In the genomic region with DNA sequence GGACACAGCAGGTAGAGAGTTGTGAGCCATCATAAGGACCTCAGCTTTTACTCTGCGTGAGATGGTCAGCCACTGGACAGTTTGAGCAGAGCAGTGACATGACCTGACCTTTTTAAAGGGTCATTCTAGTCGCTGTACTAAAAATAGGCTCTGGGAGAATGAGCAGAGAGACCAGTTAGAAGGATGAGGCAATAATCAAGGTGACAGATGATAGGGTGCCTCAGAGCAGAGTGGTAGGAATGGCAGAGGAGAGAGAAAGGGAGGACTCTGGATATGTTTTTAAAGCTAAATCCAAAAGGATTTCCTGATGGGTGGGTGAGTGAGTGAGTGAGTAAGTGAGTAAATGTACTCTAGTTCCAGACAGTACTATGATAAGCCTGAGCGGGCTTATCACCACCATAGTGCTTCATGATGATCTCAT, we compare ENCODE assay signal across 17 cellular contexts.
A peak's percentile ranks its signal among the peaks of the same experiment; 100 is the strongest.
DNase-seq lines count a peak whose midpoint lies in the region; ATAC-seq and TF ChIP-seq lines count a peak whose summit lies in the region.
"Had no signal": no experiment of that assay in that cellular context is flagged by ENCODE, and none has a peak within 500 bp of the region (broad histone marks: within the 10 kb centered on the region; RNA-seq: fewer than 3 reads in every experiment).

No MANE protein-coding gene starts in this region.

- TF ChIP-seq CTCF in PC-3 (conservative IDR thresholded peaks at IDR 0.05; ENCODE audit: low read depth, low read length) (no peak), fibroblast of the aortic adventitia (IDR thresholded peaks at IDR 0.05; ENCODE audit: insufficient read depth, low read length) (no peak), endodermal cell (conservative IDR thresholded peaks at IDR 0.05) (no peak)

- no peaks in the 10 kb centered on the region for H3K79me2 ChIP-seq in PC-3 (ENCODE audit: low read length)

- CTCF ChIA-PET in PC-3 (lab: Charles Lee): no interaction called here
- CTCF ChIA-PET in activated CD4-positive, alpha-beta memory T cell treated with anti-CD3 and anti-CD28 coated beads for 36 hours (lab: Charles Lee): interaction anchor here (1.1 kb wide), 1 partner anchor 396 kb away, joined by 3 read pairs; no protein-coding TSS in a partner anchor

- no peaks in the 10 kb centered on the region for H3K9me2 ChIP-seq in PC-3 (replicated peaks; ENCODE audit: low read length)

- H3F3A ChIP-seq in PC-3 (ENCODE audit: low read length, unreplicated experiment): peaks cover 5% of the 10 kb centered on the region

- POLR2A ChIA-PET in PC-3 (lab: Charles Lee; ENCODE audit: unreplicated experiment): no interaction called here
- POLR2A ChIA-PET in activated CD4-positive, alpha-beta memory T cell treated with anti-CD3 and anti-CD28 coated beads for 36 hours (lab: Charles Lee): no interaction called here

- no peaks in the 10 kb centered on the region for H4K20me1 ChIP-seq in PC-3 (ENCODE audit: low read length)

- no TSS peak for BruUV-seq in PC-3 (replicated peaks; lab: Mats Ljungman, UMichigan)

- H3K4me3 ChIP-seq in PC-3 (ENCODE audit: low read length) (no peak overlapping the region), fibroblast of the aortic adventitia (ENCODE audit: low read depth, low read length) (no peak overlapping the region), skeletal muscle tissue (ENCODE audit: low read length in 3 of 3) (no peak overlapping the region), endodermal cell (ENCODE audit: low read length) (no peak overlapping the region)
- H3K4me3 ChIP-seq: testis had no signal

- H3K4me3 Mint-ChIP-seq in activated CD4-positive, alpha-beta T cell treated with anti-CD3 and anti-CD28 coated beads, Interleukin-2, amount 10 ng/mL, durations not matched to agents 24 days and 14 days: no peak overlapping the region
- H3K4me3 Mint-ChIP-seq in activated CD4-positive, alpha-beta memory T cell treated with anti-CD3 and anti-CD28 coated beads for 36 hours: no peak overlapping the region
- no peak overlapping the region for H3K4me3 Mint-ChIP-seq in endodermal cell
- H3K4me3 Mint-ChIP-seq: B cell; effector memory CD8-positive, alpha-beta T cell had no signal

- H3K36me3 ChIP-seq in PC-3 (ENCODE audit: low read depth, low read length): no peaks in the 10 kb centered on the region
- H3K36me3 ChIP-seq in skeletal muscle tissue (ENCODE audit: control insufficient read depth in 3 of 3, insufficient read depth in 3 of 3, low read length in 3 of 3): no peaks in the 10 kb centered on the region
- H3K36me3 ChIP-seq in endodermal cell (ENCODE audit: control insufficient read depth, insufficient read depth, low read length): no peaks in the 10 kb centered on the region

- H3K9ac ChIP-seq in PC-3 (ENCODE audit: low read length): no peak overlapping the region
- H3K9ac ChIP-seq in skeletal muscle tissue (ENCODE audit: low read depth in 1 of 3, low read length in 3 of 3): no peak overlapping the region
- no peak overlapping the region for H3K9ac ChIP-seq in endodermal cell (ENCODE audit: extremely low read depth, low read length, poor library complexity, severe bottlenecking)

- intact Hi-C loops in PC-3 (cut with micrococcal nuclease): loop anchor here (10.0 kb wide), 1 partner anchor 141 kb away; no protein-coding TSS in a partner anchor
- intact Hi-C loops in activated CD4-positive, alpha-beta T cell treated with anti-CD3 and anti-CD28 coated beads, Interleukin-2, amount 10 ng/mL, durations not matched to agents 24 days and 14 days (cut with micrococcal nuclease): no loop called here
- intact Hi-C loops in activated CD4-positive, alpha-beta memory T cell treated with anti-CD3 and anti-CD28 coated beads for 36 hours (cut with micrococcal nuclease): no loop called here

- H3K27me3 ChIP-seq in PC-3 (ENCODE audit: low read length) (no peaks in the 10 kb centered on the region), skeletal muscle tissue (ENCODE audit: control insufficient read depth in 3 of 3, insufficient read depth in 3 of 3, low read length in 3 of 3) (no peaks in the 10 kb centered on the region), endodermal cell (ENCODE audit: control insufficient read depth, insufficient read depth, low read length, poor library complexity, severe bottlenecking) (peaks cover 88% of the 10 kb centered on the region)
- H3K27me3 ChIP-seq: testis had no signal

- ATAC-seq in PC-3: no peak
- ATAC-seq: effector memory CD8-positive, alpha-beta T cell; SK-N-SH treated with all-trans-retinoic acid at 6 μM for 48 hours had no signal

- no peak overlapping the region for H3K4me2 ChIP-seq in PC-3 (ENCODE audit: low read length)

- no peaks in the 10 kb centered on the region for H3K4me1 Mint-ChIP-seq in activated CD4-positive, alpha-beta T cell treated with anti-CD3 and anti-CD28 coated beads, Interleukin-2, amount 10 ng/mL, durations not matched to agents 24 days and 14 days
- H3K4me1 Mint-ChIP-seq in activated CD4-positive, alpha-beta memory T cell treated with anti-CD3 and anti-CD28 coated beads for 36 hours (ENCODE audit: low read depth): no peaks in the 10 kb centered on the region
- H3K4me1 Mint-ChIP-seq in endodermal cell: peaks cover 8% of the 10 kb centered on the region
- H3K4me1 Mint-ChIP-seq: B cell had no signal

- H3K27ac Mint-ChIP-seq in activated CD4-positive, alpha-beta T cell treated with anti-CD3 and anti-CD28 coated beads, Interleukin-2, amount 10 ng/mL, durations not matched to agents 24 days and 14 days: no peak overlapping the region
- H3K27ac Mint-ChIP-seq in activated CD4-positive, alpha-beta memory T cell treated with anti-CD3 and anti-CD28 coated beads for 36 hours: no peak overlapping the region
- no peak overlapping the region for H3K27ac Mint-ChIP-seq in endodermal cell
- H3K27ac Mint-ChIP-seq: B cell; effector memory CD8-positive, alpha-beta T cell had no signal

- H3K27ac ChIP-seq in PC-3 (ENCODE audit: low read length) (no peak overlapping the region), skeletal muscle tissue (ENCODE audit: low read depth, low read length) (peak overlapping the region; percentile 65), endodermal cell (ENCODE audit: low read depth, low read length) (no peak overlapping the region)
- H3K27ac ChIP-seq: testis had no signal

- peaks cover 33% of the 10 kb centered on the region for H3K4me1 ChIP-seq in PC-3 (ENCODE audit: insufficient read depth, low read length)
- peaks cover 15 to 46% (median 16%) of the 10 kb centered on the region in 3 donors for H3K4me1 ChIP-seq in skeletal muscle tissue (ENCODE audit: control insufficient read depth in 3 of 3, insufficient read depth in 3 of 3, low read length in 3 of 3)
- peaks cover 3% of the 10 kb centered on the region for H3K4me1 ChIP-seq in endodermal cell (ENCODE audit: control insufficient read depth, insufficient read depth, low read length)

- H3K9me3 ChIP-seq in PC-3 (ENCODE audit: low read length): no peaks in the 10 kb centered on the region
- H3K9me3 ChIP-seq in skeletal muscle tissue (ENCODE audit: control insufficient read depth in 3 of 3, low read length in 3 of 3): no peaks in the 10 kb centered on the region
- no peaks in the 10 kb centered on the region for H3K9me3 ChIP-seq in endodermal cell (ENCODE audit: control insufficient read depth, low read length)
- H3K9me3 ChIP-seq: Caco-2, testis had no signal

- H3K27me3 Mint-ChIP-seq in activated CD4-positive, alpha-beta T cell treated with anti-CD3 and anti-CD28 coated beads, Interleukin-2, amount 10 ng/mL, durations not matched to agents 24 days and 14 days: peaks cover 2% of the 10 kb centered on the region
- H3K27me3 Mint-ChIP-seq in activated CD4-positive, alpha-beta memory T cell treated with anti-CD3 and anti-CD28 coated beads for 36 hours: peaks cover 3% of the 10 kb centered on the region
- peaks cover 90% of the 10 kb centered on the region for H3K27me3 Mint-ChIP-seq in endodermal cell (ENCODE audit: insufficient read depth)

- WGBS in endodermal cell (ENCODE audit: insufficient coverage in 1 of 2, insufficient read length in 1 of 2), 2 experiments: 93 to 100% methylated on average over 2 to 3 of the region's 3 CpGs

- peak; percentile 7 for DNase-seq in PC-3
- DNase-seq in fibroblast of the aortic adventitia (ENCODE audit: low read depth): peak; percentile 29
- DNase-seq in kidney tubule cell (ENCODE audit: low spot score): peak; percentile 68
- DNase-seq in activated CD4-positive, alpha-beta T cell treated with anti-CD3 and anti-CD28 coated beads, Interleukin-2, amount 10 ng/mL, durations not matched to agents 24 days and 14 days: no peak
- no peak for DNase-seq in activated CD4-positive, alpha-beta memory T cell treated with anti-CD3 and anti-CD28 coated beads for 36 hours
- no peak for DNase-seq in T-helper 9 cell
- no peak for DNase-seq in endodermal cell
- DNase-seq: Caco-2; effector memory CD8-positive, alpha-beta T cell; KBM-7; NCI-H1105; NCI-H748 treated with DMSO at 0.1 percent for 48 hours; T1000; testis had no signal

- no peaks in the 10 kb centered on the region for H3K36me3 Mint-ChIP-seq in activated CD4-positive, alpha-beta T cell treated with anti-CD3 and anti-CD28 coated beads, Interleukin-2, amount 10 ng/mL, durations not matched to agents 24 days and 14 days (ENCODE audit: low read depth)
- no peaks in the 10 kb centered on the region for H3K36me3 Mint-ChIP-seq in activated CD4-positive, alpha-beta memory T cell treated with anti-CD3 and anti-CD28 coated beads for 36 hours
- no peaks in the 10 kb centered on the region for H3K36me3 Mint-ChIP-seq in endodermal cell (ENCODE audit: low read depth)

- H2AFZ ChIP-seq in PC-3 (ENCODE audit: low read length): no peak overlapping the region

- H3K9me3 Mint-ChIP-seq in activated CD4-positive, alpha-beta T cell treated with anti-CD3 and anti-CD28 coated beads, Interleukin-2, amount 10 ng/mL, durations not matched to agents 24 days and 14 days: no peaks in the 10 kb centered on the region
- no peaks in the 10 kb centered on the region for H3K9me3 Mint-ChIP-seq in activated CD4-positive, alpha-beta memory T cell treated with anti-CD3 and anti-CD28 coated beads for 36 hours
- H3K9me3 Mint-ChIP-seq in endodermal cell: no peaks in the 10 kb centered on the region
- H3K9me3 Mint-ChIP-seq: effector memory CD8-positive, alpha-beta T cell had no signal

Comparison
In these comparisons a context has a peak if more than half of its experiments do, and no peak if none do; other contexts are left out.
1. DNase-seq: peak in PC-3 (single experiment), fibroblast of the aortic adventitia (single experiment) and kidney tubule cell (single experiment); none in activated CD4-positive, alpha-beta T cell treated with anti-CD3 and anti-CD28 coated beads, Interleukin-2, amount 10 ng/mL, durations not matched to agents 24 days and 14 days (single experiment), activated CD4-positive, alpha-beta memory T cell treated with anti-CD3 and anti-CD28 coated beads for 36 hours (single experiment), T-helper 9 cell (single experiment) and endodermal cell (single experiment).